Comparison of ENCODE assay signal across 25 cellular contexts in genomic region chr1:62457955-62458354, GRCh38.
"Had no signal": no experiment of that assay in that cellular context is flagged by ENCODE, and none has a peak within 500 bp of the region (broad histone marks: within the 10 kb centered on the region; RNA-seq: fewer than 3 reads in every experiment).

No MANE protein-coding gene starts in this region.

- DNase-seq: activated B cell treated with CpG ODN at 0.5 μM for 24 hours; activated CD4-positive, alpha-beta memory T cell treated with anti-CD3 and anti-CD28 coated beads, Interleukin-2, amount 10 ng/mL, durations not matched to agents 7 days and 5 days; activated CD4-positive, alpha-beta T cell treated with anti-CD3 and anti-CD28 coated beads for 48 hours; activated CD8-positive, alpha-beta memory T cell treated with anti-CD3 and anti-CD28 coated beads, Interleukin-2, amount 10 ng/mL, durations not matched to agents 7 days and 5 days; activated naive CD4-positive, alpha-beta T cell treated with Interleukin-2 at 50 U/mL for 16 hours; activated naive CD8-positive, alpha-beta T cell treated with anti-CD3 and anti-CD28 coated beads, Interleukin-2, amount 10 ng/mL, durations not matched to agents 7 days and 5 days; body of pancreas; central memory CD4-positive, alpha-beta T cell; foreskin melanocyte; glutamatergic neuron; hippocampal formation; islet precursor cell; midbrain; nucleus accumbens; spleen; stimulated activated CD4-positive, alpha-beta T cell treated with anti-CD3 and anti-CD28 coated beads, Interleukin-4, amount 100 ng/mL, for 4 hours; T-helper 2 cell; testis; upper lobe of left lung had no signal

- H3K27me3 ChIP-seq: body of pancreas, dorsolateral prefrontal cortex, spleen, testis, upper lobe of left lung had no signal

- H3K27me3 Mint-ChIP-seq: activated B cell treated with CpG ODN at 0.5 μM for 24 hours; activated CD4-positive, alpha-beta memory T cell treated with anti-CD3 and anti-CD28 coated beads, Interleukin-2, amount 10 ng/mL, durations not matched to agents 7 days and 5 days; activated CD8-positive, alpha-beta memory T cell treated with anti-CD3 and anti-CD28 coated beads, Interleukin-2, amount 10 ng/mL, durations not matched to agents 7 days and 5 days; activated naive CD8-positive, alpha-beta T cell treated with anti-CD3 and anti-CD28 coated beads, Interleukin-2, amount 10 ng/mL, durations not matched to agents 7 days and 5 days; stimulated activated memory B cell treated with anti-CD40 and anti-IgM and Interleukin-4, amounts not matched to agents 10 μg/mL and 1 μg/mL and 100 μg/mL, for 72 hours had no signal

- H3K4me1 ChIP-seq: body of pancreas, spleen, testis, upper lobe of left lung had no signal

- H3K9me3 Mint-ChIP-seq: activated B cell treated with CpG ODN at 0.5 μM for 24 hours; activated CD4-positive, alpha-beta memory T cell treated with anti-CD3 and anti-CD28 coated beads, Interleukin-2, amount 10 ng/mL, durations not matched to agents 7 days and 5 days; activated naive CD8-positive, alpha-beta T cell treated with anti-CD3 and anti-CD28 coated beads, Interleukin-2, amount 10 ng/mL, durations not matched to agents 7 days and 5 days; activated T-helper 2 cell treated with anti-CD3 and anti-CD28 coated beads, Interferon-gamma antibody, Interleukin-2, Interleukin-4, amounts not matched to agents 10 μg/mL and 5 μg/mL and 100 μg/mL, durations not matched to agents 14 hours and 24 hours and 36 hours; stimulated activated memory B cell treated with anti-CD40 and anti-IgM and Interleukin-4, amounts not matched to agents 10 μg/mL and 1 μg/mL and 100 μg/mL, for 72 hours had no signal

- H3K4me3 Mint-ChIP-seq: activated B cell treated with CpG ODN at 0.5 μM for 24 hours; activated CD4-positive, alpha-beta memory T cell treated with anti-CD3 and anti-CD28 coated beads, Interleukin-2, amount 10 ng/mL, durations not matched to agents 7 days and 5 days; activated CD8-positive, alpha-beta memory T cell treated with anti-CD3 and anti-CD28 coated beads, Interleukin-2, amount 10 ng/mL, durations not matched to agents 7 days and 5 days; activated naive CD8-positive, alpha-beta T cell treated with anti-CD3 and anti-CD28 coated beads, Interleukin-2, amount 10 ng/mL, durations not matched to agents 7 days and 5 days; nephron; stimulated activated memory B cell treated with anti-CD40 and anti-IgM and Interleukin-4, amounts not matched to agents 10 μg/mL and 1 μg/mL and 100 μg/mL, for 72 hours had no signal

- ATAC-seq: activated CD8-positive, alpha-beta memory T cell treated with anti-CD3 and anti-CD28 coated beads, Interleukin-2, amount 10 ng/mL, durations not matched to agents 7 days and 5 days; body of pancreas; stimulated activated memory B cell treated with anti-CD40 and anti-IgM and Interleukin-4, amounts not matched to agents 10 μg/mL and 1 μg/mL and 100 μg/mL, for 72 hours had no signal

- H3K27ac Mint-ChIP-seq: activated B cell treated with CpG ODN at 0.5 μM for 24 hours; activated CD4-positive, alpha-beta memory T cell treated with anti-CD3 and anti-CD28 coated beads, Interleukin-2, amount 10 ng/mL, durations not matched to agents 7 days and 5 days; activated CD8-positive, alpha-beta memory T cell treated with anti-CD3 and anti-CD28 coated beads, Interleukin-2, amount 10 ng/mL, durations not matched to agents 7 days and 5 days; activated naive CD8-positive, alpha-beta T cell treated with anti-CD3 and anti-CD28 coated beads, Interleukin-2, amount 10 ng/mL, durations not matched to agents 7 days and 5 days; activated T-helper 2 cell treated with anti-CD3 and anti-CD28 coated beads, Interferon-gamma antibody, Interleukin-2, Interleukin-4, amounts not matched to agents 10 μg/mL and 5 μg/mL and 100 μg/mL, durations not matched to agents 14 hours and 24 hours and 36 hours; nephron; stimulated activated memory B cell treated with anti-CD40 and anti-IgM and Interleukin-4, amounts not matched to agents 10 μg/mL and 1 μg/mL and 100 μg/mL, for 72 hours had no signal

- H3K9me3 ChIP-seq: body of pancreas, spleen, testis, upper lobe of left lung had no signal

- H3K4me1 Mint-ChIP-seq: activated B cell treated with CpG ODN at 0.5 μM for 24 hours; activated naive CD8-positive, alpha-beta T cell treated with anti-CD3 and anti-CD28 coated beads, Interleukin-2, amount 10 ng/mL, durations not matched to agents 7 days and 5 days; nephron; stimulated activated memory B cell treated with anti-CD40 and anti-IgM and Interleukin-4, amounts not matched to agents 10 μg/mL and 1 μg/mL and 100 μg/mL, for 72 hours had no signal

- FAIRE-seq: colon had no signal

- H3K27ac ChIP-seq: body of pancreas, epithelial cell of prostate, spleen, testis, upper lobe of left lung had no signal

- H3K4me3 ChIP-seq: body of pancreas, dorsolateral prefrontal cortex, spleen, testis, upper lobe of left lung had no signal
